23 cellular contexts compared by ENCODE assay signal in the genomic region with DNA sequence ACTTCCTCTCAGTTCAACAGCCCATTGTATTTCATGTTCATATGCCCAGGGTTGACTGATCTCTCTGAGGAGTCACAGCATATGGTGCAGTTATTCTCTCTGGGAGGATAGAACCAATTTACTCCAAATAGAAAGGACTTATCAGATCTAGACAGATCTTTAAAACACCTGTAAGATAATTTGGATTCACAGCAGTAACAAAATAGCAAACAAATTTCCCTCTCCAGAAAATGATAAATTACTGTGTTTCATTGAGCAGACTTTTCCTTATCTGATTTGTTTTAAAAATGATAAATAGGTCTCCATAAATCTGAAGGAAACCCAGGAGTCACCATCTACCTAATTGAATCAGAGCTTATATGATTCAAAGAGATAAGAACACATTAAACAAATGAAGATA.
"Had no signal": no experiment of that assay in that cellular context is flagged by ENCODE, and none has a peak within 500 bp of the region (broad histone marks: within the 10 kb centered on the region; RNA-seq: fewer than 3 reads in every experiment).

No MANE protein-coding gene starts in this region.

- H3K27ac ChIP-seq: left ventricle myocardium inferior, ovary, skin epidermis, stomach, testis, thyroid gland, upper lobe of right lung had no signal

- DNase-seq: islet precursor cell; left ventricle myocardium inferior; mesendoderm; naive B cell; natural killer cell; ovary; retina; right cardiac atrium; stimulated activated CD4-positive, alpha-beta T cell treated with anti-CD3 and anti-CD28 coated beads, Interleukin-12 subunit alpha, Interleukin-12 subunit beta, amount 100 ng/mL, for 4 hours; stimulated activated CD4-positive, alpha-beta T cell treated with anti-CD3 and anti-CD28 coated beads, Interleukin-15, amount 100 ng/mL, for 24 hours; stimulated activated CD4-positive, alpha-beta T cell treated with anti-CD3 and anti-CD28 coated beads, Interleukin-2, amount 100 ng/mL, for 24 hours; stimulated activated CD4-positive, alpha-beta T cell treated with anti-CD3 and anti-CD28 coated beads, Interleukin-4, amount 100 ng/mL, for 1 hour; stimulated activated naive B cell treated with anti-CD40 and anti-IgM and Interleukin-4, amounts not matched to agents 10 μg/mL and 1 μg/mL and 100 μg/mL, for 72 hours; stimulated activated naive CD8-positive, alpha-beta T cell treated with anti-CD3 and anti-CD28 coated beads, Interleukin-15, Interleukin-2, amounts not matched to agents 100 U/mL and 50 U/mL, for 24 hours; stomach; testis; thyroid gland; trophoblast cell; upper lobe of right lung had no signal

- H3K9me3 ChIP-seq: left ventricle myocardium inferior, ovary, stomach, testis, thyroid gland, upper lobe of right lung had no signal

- FAIRE-seq: urothelium cell line had no signal

- H3K4me1 ChIP-seq: left ventricle myocardium inferior, testis, thyroid gland, upper lobe of right lung had no signal

- H3K27me3 ChIP-seq: ovary, stomach, testis, thyroid gland, upper lobe of right lung had no signal

- H3K4me3 ChIP-seq: left ventricle myocardium inferior, lung, ovary, skin epidermis, stomach, testis, thyroid gland, upper lobe of right lung had no signal

- ATAC-seq: natural killer cell; right cardiac atrium; sciatic nerve; stimulated activated naive B cell treated with anti-CD40 and anti-IgM and Interleukin-4, amounts not matched to agents 10 μg/mL and 1 μg/mL and 100 μg/mL, for 72 hours; stimulated activated naive CD8-positive, alpha-beta T cell treated with anti-CD3 and anti-CD28 coated beads, Interleukin-15, Interleukin-2, amounts not matched to agents 100 U/mL and 50 U/mL, for 24 hours; upper lobe of right lung had no signal

- H3K36me3 ChIP-seq: left ventricle myocardium inferior, ovary, stomach, thyroid gland, upper lobe of right lung had no signal
